In genomic region chr4:181960384-181960783, GRCh38 we compare ENCODE assay signal across 1 cellular context.
TF ChIP-seq lines count a peak whose summit lies in the region.

No MANE protein-coding gene starts in this region.

TF ChIP-seq in IMR-90, 13 proteins besides CTCF, POLR2A, EP300 and RAD21 (continued from another document):
- TF ChIP-seq ELK1 (IDR thresholded peaks at IDR 0.05; ENCODE audit: borderline replicate concordance, low read depth, low read length) = no peak
- no peak for TF ChIP-seq RFX5 (IDR thresholded peaks at IDR 0.05; ENCODE audit: low read depth, low read length)
- TF ChIP-seq NFE2L2 (IDR thresholded peaks at IDR 0.05; ENCODE audit: low read depth, low read length) = no peak
- no peak for TF ChIP-seq RCOR1 (IDR thresholded peaks at IDR 0.05; ENCODE audit: insufficient replicate concordance, low read length)
- no peak for TF ChIP-seq MAFK (IDR thresholded peaks at IDR 0.05; ENCODE audit: low read depth, low read length)
- TF ChIP-seq MAZ (IDR thresholded peaks at IDR 0.05; ENCODE audit: borderline replicate concordance, low read depth, low read length) = no peak
- TF ChIP-seq, protein P1, sequence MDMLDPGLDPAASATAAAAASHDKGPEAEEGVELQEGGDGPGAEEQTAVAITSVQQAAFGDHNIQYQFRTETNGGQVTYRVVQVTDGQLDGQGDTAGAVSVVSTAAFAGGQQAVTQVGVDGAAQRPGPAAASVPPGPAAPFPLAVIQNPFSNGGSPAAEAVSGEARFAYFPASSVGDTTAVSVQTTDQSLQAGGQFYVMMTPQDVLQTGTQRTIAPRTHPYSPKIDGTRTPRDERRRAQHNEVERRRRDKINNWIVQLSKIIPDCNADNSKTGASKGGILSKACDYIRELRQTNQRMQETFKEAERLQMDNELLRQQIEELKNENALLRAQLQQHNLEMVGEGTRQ (IDR thresholded peaks at IDR 0.05; ENCODE audit: low read depth, low read length) = no peak
